ENCODE assay signal across 2 cellular contexts in the genomic region with DNA sequence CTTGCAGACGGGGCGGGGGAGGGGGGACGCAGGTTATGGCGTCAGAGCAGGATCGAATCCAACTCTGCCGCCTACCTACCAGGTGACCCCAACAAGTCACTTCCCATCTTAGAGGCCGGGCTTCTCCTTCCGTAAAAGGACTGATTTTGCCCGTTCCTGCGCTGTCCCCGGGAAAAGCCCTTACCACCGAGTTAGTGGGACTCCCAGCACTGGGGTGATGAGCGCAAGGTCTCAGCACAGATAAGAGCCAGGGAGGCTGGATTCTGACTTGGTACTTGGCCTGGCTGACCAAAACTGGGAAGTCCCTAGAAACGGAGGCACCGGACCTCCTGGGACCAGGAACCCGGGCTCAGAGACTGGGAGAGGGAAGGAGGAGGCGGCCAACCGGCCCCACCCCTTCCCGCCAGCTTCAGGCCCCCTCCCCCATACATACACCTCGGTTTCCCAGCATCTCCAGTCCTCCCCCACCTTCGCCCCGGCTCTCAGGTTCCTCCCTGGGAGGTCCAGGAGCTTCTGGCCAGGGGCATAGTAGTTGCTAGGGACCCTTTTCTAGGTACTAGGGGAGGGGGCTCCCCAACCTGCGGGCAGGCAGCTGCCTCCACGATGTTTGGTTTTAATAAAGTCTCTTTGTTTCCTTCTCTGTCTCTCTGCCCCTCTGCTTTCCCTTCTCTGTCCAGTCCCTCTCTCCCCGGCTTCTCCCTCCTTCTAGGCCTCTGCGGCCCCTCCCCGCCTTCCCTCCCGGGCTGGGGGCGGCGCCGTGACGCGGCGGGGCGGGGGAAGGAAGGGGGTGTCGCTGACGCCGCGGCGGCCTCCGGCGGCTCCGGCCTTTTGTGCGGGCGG.
TF ChIP-seq lines count a peak whose summit lies in the region.

A gene (plus strand): TSS at position 826 of the 840 bp plus-strand sequence. CDS start 156 bp downstream, outside the sequence.

TF ChIP-seq in HEK293, 187 proteins besides CTCF, POLR2A, EP300 and RAD21 (continued from another document and continues in another):
- no peak for TF ChIP-seq ZNF621 (tag by site-specific recombination; IDR thresholded peaks at IDR 0.05)
- TF ChIP-seq GLIS1 (tag by site-specific recombination; IDR thresholded peaks at IDR 0.05): peak; percentile 99
- TF ChIP-seq ZNF837 (tag by site-specific recombination; IDR thresholded peaks at IDR 0.05): no peak
- TF ChIP-seq ZNF555 (tag by site-specific recombination; conservative IDR thresholded peaks at IDR 0.05): no peak
- TF ChIP-seq ZNF366 (tag by site-specific recombination; conservative IDR thresholded peaks at IDR 0.05): peak; percentile 99
- TF ChIP-seq ZNF623 (tag by site-specific recombination; IDR thresholded peaks at IDR 0.05): 0 out of 2 replicates have a peak, but pooled peaks have one; percentile 26
- TF ChIP-seq ZNF138 (tag by site-specific recombination; IDR thresholded peaks at IDR 0.05; ENCODE audit: borderline replicate concordance): no peak
- TF ChIP-seq ZNF473 (tag by site-specific recombination; IDR thresholded peaks at IDR 0.05): no peak
- TF ChIP-seq, protein P1, sequence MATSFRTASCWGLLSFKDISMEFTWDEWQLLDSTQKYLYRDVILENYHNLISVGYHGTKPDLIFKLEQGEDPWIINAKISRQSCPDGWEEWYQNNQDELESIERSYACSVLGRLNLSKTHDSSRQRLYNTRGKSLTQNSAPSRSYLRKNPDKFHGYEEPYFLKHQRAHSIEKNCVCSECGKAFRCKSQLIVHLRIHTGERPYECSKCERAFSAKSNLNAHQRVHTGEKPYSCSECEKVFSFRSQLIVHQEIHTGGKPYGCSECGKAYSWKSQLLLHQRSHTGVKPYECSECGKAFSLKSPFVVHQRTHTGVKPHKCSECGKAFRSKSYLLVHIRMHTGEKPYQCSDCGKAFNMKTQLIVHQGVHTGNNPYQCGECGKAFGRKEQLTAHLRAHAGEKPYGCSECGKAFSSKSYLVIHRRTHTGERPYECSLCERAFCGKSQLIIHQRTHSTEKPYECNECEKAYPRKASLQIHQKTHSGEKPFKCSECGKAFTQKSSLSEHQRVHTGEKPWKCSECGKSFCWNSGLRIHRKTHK (tag by site-specific recombination; IDR thresholded peaks at IDR 0.05): no peak
- no peak for TF ChIP-seq ZNF529 (tag by site-specific recombination; IDR thresholded peaks at IDR 0.05; ENCODE audit: insufficient replicate concordance)
- peak; percentile 91 for TF ChIP-seq ZNF76 (tag by site-specific recombination; IDR thresholded peaks at IDR 0.05; ENCODE audit: borderline replicate concordance, low read depth)
- TF ChIP-seq ZNF596 (tag by site-specific recombination; IDR thresholded peaks at IDR 0.05): no peak
- TF ChIP-seq ZNF311 (tag by site-specific recombination; IDR thresholded peaks at IDR 0.05; ENCODE audit: borderline replicate concordance): no peak
- no peak for TF ChIP-seq SETDB1 (IDR thresholded peaks at IDR 0.05; ENCODE audit: insufficient read length, low read length)
- no peak for TF ChIP-seq ZNF16 (tag by site-specific recombination; IDR thresholded peaks at IDR 0.05; ENCODE audit: low read depth)
- TF ChIP-seq ZNF792 (tag by site-specific recombination; IDR thresholded peaks at IDR 0.05): no peak
- TF ChIP-seq ZNF354C (tag by site-specific recombination; IDR thresholded peaks at IDR 0.05; ENCODE audit: borderline replicate concordance, low read depth): no peak
- TF ChIP-seq, protein P2, sequence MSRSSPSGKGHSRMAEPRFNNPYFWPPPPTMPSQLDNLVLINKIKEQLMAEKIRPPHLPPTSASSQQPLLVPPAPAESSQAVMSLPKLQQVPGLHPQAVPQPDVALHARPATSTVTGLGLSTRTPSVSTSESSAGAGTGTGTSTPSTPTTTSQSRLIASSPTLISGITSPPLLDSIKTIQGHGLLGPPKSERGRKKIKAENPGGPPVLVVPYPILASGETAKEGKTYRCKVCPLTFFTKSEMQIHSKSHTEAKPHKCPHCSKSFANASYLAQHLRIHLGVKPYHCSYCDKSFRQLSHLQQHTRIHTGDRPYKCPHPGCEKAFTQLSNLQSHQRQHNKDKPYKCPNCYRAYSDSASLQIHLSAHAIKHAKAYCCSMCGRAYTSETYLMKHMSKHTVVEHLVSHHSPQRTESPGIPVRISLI (tag by site-specific recombination; IDR thresholded peaks at IDR 0.05): no peak
- TF ChIP-seq REPIN1 (tag by site-specific recombination; IDR thresholded peaks at IDR 0.05; ENCODE audit: low read depth): peak; percentile 45; the same call in 1 of the 2 replicates
- TF ChIP-seq ZNF561 (tag by site-specific recombination; IDR thresholded peaks at IDR 0.05; ENCODE audit: borderline replicate concordance): peak; percentile 88; the same call in 1 of the 2 replicates
- no peak for TF ChIP-seq ZNF350 (tag by site-specific recombination; IDR thresholded peaks at IDR 0.05)
- TF ChIP-seq ZNF37A (tag by site-specific recombination; IDR thresholded peaks at IDR 0.05): no peak
- TF ChIP-seq ZNF157 (tag by site-specific recombination; IDR thresholded peaks at IDR 0.05): no peak
- TF ChIP-seq, protein P3, sequence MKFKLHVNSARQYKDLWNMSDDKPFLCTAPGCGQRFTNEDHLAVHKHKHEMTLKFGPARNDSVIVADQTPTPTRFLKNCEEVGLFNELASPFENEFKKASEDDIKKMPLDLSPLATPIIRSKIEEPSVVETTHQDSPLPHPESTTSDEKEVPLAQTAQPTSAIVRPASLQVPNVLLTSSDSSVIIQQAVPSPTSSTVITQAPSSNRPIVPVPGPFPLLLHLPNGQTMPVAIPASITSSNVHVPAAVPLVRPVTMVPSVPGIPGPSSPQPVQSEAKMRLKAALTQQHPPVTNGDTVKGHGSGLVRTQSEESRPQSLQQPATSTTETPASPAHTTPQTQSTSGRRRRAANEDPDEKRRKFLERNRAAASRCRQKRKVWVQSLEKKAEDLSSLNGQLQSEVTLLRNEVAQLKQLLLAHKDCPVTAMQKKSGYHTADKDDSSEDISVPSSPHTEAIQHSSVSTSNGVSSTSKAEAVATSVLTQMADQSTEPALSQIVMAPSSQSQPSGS (tag by site-specific recombination; IDR thresholded peaks at IDR 0.05; ENCODE audit: low read depth): no peak
- TF ChIP-seq ZNF404 (tag by site-specific recombination; IDR thresholded peaks at IDR 0.05): no peak
- TF ChIP-seq ZBTB17 (tag by site-specific recombination; IDR thresholded peaks at IDR 0.05): peak; percentile 68; the same call in 1 of the 2 replicates
- peak; percentile 80 for TF ChIP-seq ZFHX2 (tag by site-specific recombination; conservative IDR thresholded peaks at IDR 0.05)
- peak; percentile 89 for TF ChIP-seq ZEB2 (tag by site-specific recombination; IDR thresholded peaks at IDR 0.05)
- TF ChIP-seq ZNF133 (tag by site-specific recombination; IDR thresholded peaks at IDR 0.05): no peak
- TF ChIP-seq, protein P4, sequence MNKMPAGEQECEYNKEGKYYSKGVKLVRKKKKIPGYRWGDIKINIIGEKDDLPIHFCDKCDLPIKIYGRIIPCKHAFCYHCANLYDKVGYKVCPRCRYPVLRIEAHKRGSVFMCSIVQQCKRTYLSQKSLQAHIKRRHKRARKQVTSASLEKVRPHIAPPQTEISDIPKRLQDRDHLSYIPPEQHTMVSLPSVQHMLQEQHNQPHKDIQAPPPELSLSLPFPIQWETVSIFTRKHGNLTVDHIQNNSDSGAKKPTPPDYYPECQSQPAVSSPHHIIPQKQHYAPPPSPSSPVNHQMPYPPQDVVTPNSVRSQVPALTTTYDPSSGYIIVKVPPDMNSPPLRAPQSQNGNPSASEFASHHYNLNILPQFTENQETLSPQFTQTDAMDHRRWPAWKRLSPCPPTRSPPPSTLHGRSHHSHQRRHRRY (tag by site-specific recombination; IDR thresholded peaks at IDR 0.05): 0 out of 2 replicates have a peak, but pooled peaks have one; percentile 18

TF ChIP-seq in GM12878, 131 proteins besides CTCF, POLR2A, EP300 and RAD21 (continued from another document and continues in another):
- TF ChIP-seq, protein P5, sequence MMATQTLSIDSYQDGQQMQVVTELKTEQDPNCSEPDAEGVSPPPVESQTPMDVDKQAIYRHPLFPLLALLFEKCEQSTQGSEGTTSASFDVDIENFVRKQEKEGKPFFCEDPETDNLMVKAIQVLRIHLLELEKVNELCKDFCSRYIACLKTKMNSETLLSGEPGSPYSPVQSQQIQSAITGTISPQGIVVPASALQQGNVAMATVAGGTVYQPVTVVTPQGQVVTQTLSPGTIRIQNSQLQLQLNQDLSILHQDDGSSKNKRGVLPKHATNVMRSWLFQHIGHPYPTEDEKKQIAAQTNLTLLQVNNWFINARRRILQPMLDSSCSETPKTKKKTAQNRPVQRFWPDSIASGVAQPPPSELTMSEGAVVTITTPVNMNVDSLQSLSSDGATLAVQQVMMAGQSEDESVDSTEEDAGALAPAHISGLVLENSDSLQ (IDR thresholded peaks at IDR 0.05): no peak
- TF ChIP-seq, protein P6, sequence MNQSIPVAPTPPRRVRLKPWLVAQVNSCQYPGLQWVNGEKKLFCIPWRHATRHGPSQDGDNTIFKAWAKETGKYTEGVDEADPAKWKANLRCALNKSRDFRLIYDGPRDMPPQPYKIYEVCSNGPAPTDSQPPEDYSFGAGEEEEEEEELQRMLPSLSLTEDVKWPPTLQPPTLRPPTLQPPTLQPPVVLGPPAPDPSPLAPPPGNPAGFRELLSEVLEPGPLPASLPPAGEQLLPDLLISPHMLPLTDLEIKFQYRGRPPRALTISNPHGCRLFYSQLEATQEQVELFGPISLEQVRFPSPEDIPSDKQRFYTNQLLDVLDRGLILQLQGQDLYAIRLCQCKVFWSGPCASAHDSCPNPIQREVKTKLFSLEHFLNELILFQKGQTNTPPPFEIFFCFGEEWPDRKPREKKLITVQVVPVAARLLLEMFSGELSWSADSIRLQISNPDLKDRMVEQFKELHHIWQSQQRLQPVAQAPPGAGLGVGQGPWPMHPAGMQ (IDR thresholded peaks at IDR 0.05; ENCODE audit: borderline replicate concordance): no peak
- TF ChIP-seq FOS (IDR thresholded peaks at IDR 0.05; ENCODE audit: borderline replicate concordance, extremely low read depth, insufficient read length) (no peak), RAD51 (IDR thresholded peaks at IDR 0.05) (peak; percentile 77; the same call in 1 of the 2 replicates), NR2F1 (conservative IDR thresholded peaks at IDR 0.05) (peak; percentile 82; the same call in 1 of the 2 replicates), BMI1 (IDR thresholded peaks at IDR 0.05; ENCODE audit: borderline replicate concordance) (no peak; the same call in 1 of the 2 replicates), NR2C1 (IDR thresholded peaks at IDR 0.05) (no peak), CHD1 (IDR thresholded peaks at IDR 0.05; ENCODE audit: low read depth, low read length) (no peak), EED (IDR thresholded peaks at IDR 0.05; ENCODE audit: low read depth) (no peak; the same call in 1 of the 2 replicates), MYC (IDR thresholded peaks at IDR 0.05; ENCODE audit: insufficient read depth, insufficient read length, insufficient replicate concordance, low read length, severe bottlenecking) (no peak), CBFB (IDR thresholded peaks at IDR 0.05; ENCODE audit: low read depth) (no peak), ZNF274 (IDR thresholded peaks at IDR 0.05; ENCODE audit: insufficient read depth, insufficient read length) (no peak), TBL1XR1 (IDR thresholded peaks at IDR 0.05; ENCODE audit: low read depth, low read length) (no peak), ETV6 (conservative IDR thresholded peaks at IDR 0.05 in 1 of 2, IDR thresholded peaks at IDR 0.05 in 1 of 2; ENCODE audit: borderline replicate concordance in 1 of 2, low read depth in 1 of 2) (no peak)
- TF ChIP-seq, protein P3 (IDR thresholded peaks at IDR 0.05; ENCODE audit: low read length): no peak
- TF ChIP-seq, protein P7, sequence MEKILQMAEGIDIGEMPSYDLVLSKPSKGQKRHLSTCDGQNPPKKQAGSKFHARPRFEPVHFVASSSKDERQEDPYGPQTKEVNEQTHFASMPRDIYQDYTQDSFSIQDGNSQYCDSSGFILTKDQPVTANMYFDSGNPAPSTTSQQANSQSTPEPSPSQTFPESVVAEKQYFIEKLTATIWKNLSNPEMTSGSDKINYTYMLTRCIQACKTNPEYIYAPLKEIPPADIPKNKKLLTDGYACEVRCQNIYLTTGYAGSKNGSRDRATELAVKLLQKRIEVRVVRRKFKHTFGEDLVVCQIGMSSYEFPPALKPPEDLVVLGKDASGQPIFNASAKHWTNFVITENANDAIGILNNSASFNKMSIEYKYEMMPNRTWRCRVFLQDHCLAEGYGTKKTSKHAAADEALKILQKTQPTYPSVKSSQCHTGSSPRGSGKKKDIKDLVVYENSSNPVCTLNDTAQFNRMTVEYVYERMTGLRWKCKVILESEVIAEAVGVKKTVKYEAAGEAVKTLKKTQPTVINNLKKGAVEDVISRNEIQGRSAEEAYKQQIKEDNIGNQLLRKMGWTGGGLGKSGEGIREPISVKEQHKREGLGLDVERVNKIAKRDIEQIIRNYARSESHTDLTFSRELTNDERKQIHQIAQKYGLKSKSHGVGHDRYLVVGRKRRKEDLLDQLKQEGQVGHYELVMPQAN (conservative IDR thresholded peaks at IDR 0.05): peak; percentile 12; the same call in 1 of the 2 replicates
- TF ChIP-seq, protein P8, sequence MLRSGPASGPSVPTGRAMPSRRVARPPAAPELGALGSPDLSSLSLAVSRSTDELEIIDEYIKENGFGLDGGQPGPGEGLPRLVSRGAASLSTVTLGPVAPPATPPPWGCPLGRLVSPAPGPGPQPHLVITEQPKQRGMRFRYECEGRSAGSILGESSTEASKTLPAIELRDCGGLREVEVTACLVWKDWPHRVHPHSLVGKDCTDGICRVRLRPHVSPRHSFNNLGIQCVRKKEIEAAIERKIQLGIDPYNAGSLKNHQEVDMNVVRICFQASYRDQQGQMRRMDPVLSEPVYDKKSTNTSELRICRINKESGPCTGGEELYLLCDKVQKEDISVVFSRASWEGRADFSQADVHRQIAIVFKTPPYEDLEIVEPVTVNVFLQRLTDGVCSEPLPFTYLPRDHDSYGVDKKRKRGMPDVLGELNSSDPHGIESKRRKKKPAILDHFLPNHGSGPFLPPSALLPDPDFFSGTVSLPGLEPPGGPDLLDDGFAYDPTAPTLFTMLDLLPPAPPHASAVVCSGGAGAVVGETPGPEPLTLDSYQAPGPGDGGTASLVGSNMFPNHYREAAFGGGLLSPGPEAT (IDR thresholded peaks at IDR 0.05; ENCODE audit: low read depth): peak; percentile 59; the same call in 1 of the 2 replicates
- TF ChIP-seq, protein P9, sequence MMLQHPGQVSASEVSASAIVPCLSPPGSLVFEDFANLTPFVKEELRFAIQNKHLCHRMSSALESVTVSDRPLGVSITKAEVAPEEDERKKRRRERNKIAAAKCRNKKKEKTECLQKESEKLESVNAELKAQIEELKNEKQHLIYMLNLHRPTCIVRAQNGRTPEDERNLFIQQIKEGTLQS (IDR thresholded peaks at IDR 0.05; ENCODE audit: borderline replicate concordance, extremely low read depth, low read depth, low read length): no peak
